Comparison of ENCODE assay signal across 19 cellular contexts in genomic region chr5:154264549-154265196, GRCh38.
DNase-seq lines count a peak whose midpoint lies in the region; ATAC-seq, FAIRE-seq and TF ChIP-seq lines count a peak whose summit lies in the region.
"Had no signal": no experiment of that assay in that cellular context is flagged by ENCODE, and none has a peak within 500 bp of the region (broad histone marks: within the 10 kb centered on the region; RNA-seq: fewer than 3 reads in every experiment).

No MANE protein-coding gene starts in this region.

- POLR2A ChIA-PET in HepG2 (lab: Yijun Ruan, JAX) = no interaction called here

- CTCF ChIA-PET in HepG2 (lab: Yijun Ruan, JAX; ENCODE audit: low intra/inter-chr PET ratio, low total read pairs) = no interaction called here

- H3K9me2 ChIP-seq in hepatocyte (replicated peaks; ENCODE audit: insufficient read depth) = no peaks in the 10 kb centered on the region

- H3K27me3 ChIP-seq in liver (ENCODE audit: control insufficient read depth in 4 of 4, insufficient read depth in 4 of 4, low read length in 3 of 4) (no peaks in the 10 kb centered on the region), HepG2 (ENCODE audit: control insufficient read depth in 1 of 2, insufficient read depth in 2 of 2, low read length in 2 of 2) (no peaks in the 10 kb centered on the region), endodermal cell (ENCODE audit: control insufficient read depth, insufficient read depth, low read length, poor library complexity, severe bottlenecking) (no peaks in the 10 kb centered on the region), thyroid gland (no peaks in the 10 kb centered on the region), hepatocyte (no peaks in the 10 kb centered on the region)
- H3K27me3 ChIP-seq: SJCRH30 had no signal

- H3K4me1 ChIP-seq in liver (ENCODE audit: control insufficient read depth in 4 of 4, insufficient read depth in 4 of 4, low read length in 3 of 4) = no peaks in the 10 kb centered on the region
- H3K4me1 ChIP-seq in HepG2 (ENCODE audit: insufficient read depth, low read length) = no peaks in the 10 kb centered on the region
- H3K4me1 ChIP-seq in endodermal cell (ENCODE audit: control insufficient read depth, insufficient read depth, low read length) = peaks cover 13% of the 10 kb centered on the region
- peaks cover 22 to 40% of the 10 kb centered on the region in 2 donors for H3K4me1 ChIP-seq in thyroid gland
- H3K4me1 ChIP-seq in hepatocyte (ENCODE audit: insufficient read depth) = peaks cover 13% of the 10 kb centered on the region

- TF ChIP-seq EP300 in HepG2 (IDR thresholded peaks at IDR 0.05; ENCODE audit: low read depth in 2 of 2, low read length in 2 of 2) (no peak), HepG2 (CRISPR knock-in tag; IDR thresholded peaks at IDR 0.05; ENCODE audit: borderline replicate concordance) (no peak)

- DNase-seq in HepG2 (ENCODE audit: low spot score) = no peak
- DNase-seq in endodermal cell = no peak
- no peak for DNase-seq in immature natural killer cell
- no peak for DNase-seq in thyroid gland
- DNase-seq in NCI-H774 (lab: John Stamatoyannopoulos, UW) = no peak
- no peak for DNase-seq in hepatocyte (ENCODE audit: low spot score)
- DNase-seq: AML-193; CD4-positive, CD25-positive, alpha-beta regulatory T cell; EL; NCI-H187 treated with DMSO at 0.1 percent for 48 hours; NCI-H446; NCI-H69; RPMI8226; SJCRH30 had no signal

- BruUV-seq in HepG2 (replicated peaks; lab: Mats Ljungman, UMichigan) = no TSS peak

- no peak overlapping the region for H3K4me3 Mint-ChIP-seq in endodermal cell
- peak overlapping the region in 4 of 5 donors; percentile 58 to 81 (median 63) for H3K4me3 Mint-ChIP-seq in immature natural killer cell

- no peaks in the 10 kb centered on the region for H3K27me3 Mint-ChIP-seq in endodermal cell (ENCODE audit: insufficient read depth)
- H3K27me3 Mint-ChIP-seq in immature natural killer cell (ENCODE audit: low read depth in 3 of 3) = no peaks in the 10 kb centered on the region
- H3K27me3 Mint-ChIP-seq: CD4-positive, CD25-positive, alpha-beta regulatory T cell had no signal

- H3K36me3 ChIP-seq in liver (ENCODE audit: control insufficient read depth in 4 of 4, insufficient read depth in 3 of 4, low read depth in 1 of 4, low read length in 3 of 4) (no peaks in the 10 kb centered on the region), HepG2 (replicated peaks in 1 of 2; ENCODE audit: control insufficient read depth in 1 of 2, insufficient read depth in 2 of 2, low read length in 2 of 2) (no peaks in the 10 kb centered on the region), endodermal cell (ENCODE audit: control insufficient read depth, insufficient read depth, low read length) (peaks cover 8% of the 10 kb centered on the region), thyroid gland (no peaks in the 10 kb centered on the region), hepatocyte (replicated peaks; ENCODE audit: insufficient read depth, low read depth) (no peaks in the 10 kb centered on the region)

- H3K9me3 ChIP-seq in liver (ENCODE audit: control insufficient read depth in 4 of 4, low read length in 3 of 4) (no peaks in the 10 kb centered on the region), HepG2 (ENCODE audit: low read length) (no peaks in the 10 kb centered on the region), endodermal cell (ENCODE audit: control insufficient read depth, low read length) (peaks cover 7% of the 10 kb centered on the region), thyroid gland (no peaks in the 10 kb centered on the region), hepatocyte (ENCODE audit: low read depth) (no peaks in the 10 kb centered on the region)
- H3K9me3 ChIP-seq: SJCRH30 had no signal

- H3K4me1 Mint-ChIP-seq in endodermal cell (peaks cover 24% of the 10 kb centered on the region), immature natural killer cell (peaks cover 34 to 60% of the 10 kb centered on the region in 2 donors)

- FAIRE-seq in HepG2 (lab: Jason Lieb, UNC) = no peak
- FAIRE-seq: HTR-8/SVneo had no signal

- H3K4me3 ChIP-seq in liver (ENCODE audit: low read depth in 1 of 3, low read length in 3 of 3) (no peak overlapping the region), HepG2 (replicated peaks in 1 of 3; ENCODE audit: insufficient read depth in 1 of 3, low read depth in 2 of 3, low read length in 3 of 3) (no peak overlapping the region), endodermal cell (ENCODE audit: low read length) (no peak overlapping the region), thyroid gland (replicated peaks in 1 of 3) (no peak overlapping the region), hepatocyte (no peak overlapping the region)
- H3K4me3 ChIP-seq: SJCRH30 had no signal

- intact Hi-C loops in HepG2 (cut with micrococcal nuclease; ENCODE audit: unreplicated experiment) (no loop called here), thyroid gland (cut with DNase I) (no loop called here)

- no peak for TF ChIP-seq CTCF in liver (IDR thresholded peaks at IDR 0.05; ENCODE audit: low read depth, low read length, missing input control)
- no peak for TF ChIP-seq CTCF in HepG2 (CRISPR knock-in tag; IDR thresholded peaks at IDR 0.05)
- no peak for TF ChIP-seq CTCF in endodermal cell (conservative IDR thresholded peaks at IDR 0.05)
- TF ChIP-seq CTCF in thyroid gland (IDR thresholded peaks at IDR 0.05) = no peak
- no peak for TF ChIP-seq CTCF in hepatocyte (IDR thresholded peaks at IDR 0.05; ENCODE audit: poor library complexity)

- in situ Hi-C loops in HepG2 (cut with HindIII; ENCODE audit: extremely low pct_ligation_motif_present, low pct_unique_long_range_greater_than_20kb) = no loop called here

- no peak overlapping the region for H3K9ac ChIP-seq in liver (ENCODE audit: low read depth in 1 of 2, low read length in 2 of 2)
- H3K9ac ChIP-seq in HepG2 (ENCODE audit: insufficient read depth, low read depth, low read length) = no peak overlapping the region
- no peak overlapping the region for H3K9ac ChIP-seq in endodermal cell (ENCODE audit: extremely low read depth, low read length, poor library complexity, severe bottlenecking)

- H3K9me3 Mint-ChIP-seq in endodermal cell (peaks cover 4% of the 10 kb centered on the region), immature natural killer cell (no peaks in the 10 kb centered on the region)
- H3K9me3 Mint-ChIP-seq: CD4-positive, CD25-positive, alpha-beta regulatory T cell had no signal

- H3K27ac ChIP-seq in liver (ENCODE audit: low read depth in 1 of 2, low read length in 2 of 2) = no peak overlapping the region
- no peak overlapping the region for H3K27ac ChIP-seq in HepG2 (ENCODE audit: extremely low read length, insufficient read depth, low read length)
- H3K27ac ChIP-seq in endodermal cell (ENCODE audit: low read depth, low read length) = no peak overlapping the region
- peak overlapping the region in 2 of 3 donors; percentile 4 to 12 for H3K27ac ChIP-seq in thyroid gland
- H3K27ac ChIP-seq in hepatocyte = no peak overlapping the region
- H3K27ac ChIP-seq: HL-60, SJCRH30 had no signal

- H4K20me1 ChIP-seq in HepG2 (ENCODE audit: insufficient read depth, low read length) (no peaks in the 10 kb centered on the region), hepatocyte (ENCODE audit: insufficient read depth, poor library complexity, severe bottlenecking) (no peaks in the 10 kb centered on the region)

- H3K4me2 ChIP-seq in HepG2 (ENCODE audit: low read depth, low read length) (no peak overlapping the region), hepatocyte (no peak overlapping the region)

- no peak overlapping the region for H2AFZ ChIP-seq in HepG2 (ENCODE audit: low read length)
- H2AFZ ChIP-seq in hepatocyte = no peak overlapping the region

- no peak for ATAC-seq in HepG2
- no peak for ATAC-seq in HG03354 (IDR thresholded peaks at IDR 0.05; ENCODE audit: poor library complexity, severe bottlenecking, unreplicated experiment)
- ATAC-seq: HCT116 had no signal

- 87% methylated on average over 5 of the region's 5 CpGs for WGBS in liver
- WGBS in HepG2 (ENCODE audit: low lambda C conversion rate) = 94% methylated on average over 5 of the region's 5 CpGs
- 67 to 95% methylated on average over 2 to 5 of the region's 5 CpGs for WGBS in endodermal cell (ENCODE audit: insufficient coverage in 1 of 2, insufficient read length in 1 of 2), 2 experiments
- 68 to 71% methylated on average over 5 of the region's 5 CpGs for WGBS in thyroid gland, 2 donors
- 89% methylated on average over 5 of the region's 5 CpGs for WGBS in hepatocyte (ENCODE audit: low lambda C conversion rate, missing lambda C conversion rate)

- H3K79me2 ChIP-seq in HepG2 (ENCODE audit: insufficient read depth, low read length) = no peaks in the 10 kb centered on the region
- H3K79me2 ChIP-seq in hepatocyte = no peaks in the 10 kb centered on the region

- H3K36me3 Mint-ChIP-seq in endodermal cell (ENCODE audit: low read depth) (peaks cover 10% of the 10 kb centered on the region), immature natural killer cell (peaks cover 0 to 8% (median 5%) of the 10 kb centered on the region in 3 donors)

- no peak for TF ChIP-seq RAD21 in liver (IDR thresholded peaks at IDR 0.05)
- TF ChIP-seq RAD21 in HepG2 (CRISPR knock-in tag; IDR thresholded peaks at IDR 0.05) = no peak

- peak overlapping the region; percentile 12 for H3K27ac Mint-ChIP-seq in endodermal cell
- peak overlapping the region; percentile 22 to 77 (median 74) for H3K27ac Mint-ChIP-seq in immature natural killer cell
- H3K27ac Mint-ChIP-seq: CD4-positive, CD25-positive, alpha-beta regulatory T cell had no signal

- TF ChIP-seq POLR2A in HepG2 (IDR thresholded peaks at IDR 0.05; ENCODE audit: insufficient read depth in 1 of 2, low read depth in 2 of 2, low read length in 2 of 2) = no peak
- TF ChIP-seq POLR2A in thyroid gland (IDR thresholded peaks at IDR 0.05) = no peak

TF ChIP-seq in liver, 16 proteins besides CTCF, POLR2A, EP300 and RAD21 (continues in another document):
- TF ChIP-seq NR2F2 (IDR thresholded peaks at IDR 0.05) (peak; percentile 46), HNF4A (conservative IDR thresholded peaks at IDR 0.05) (no peak)

TF ChIP-seq in HepG2, 621 proteins besides CTCF, POLR2A, EP300 and RAD21 (continues in another document):
- TF ChIP-seq JARID2 (CRISPR knock-in tag; IDR thresholded peaks at IDR 0.05; ENCODE audit: insufficient replicate concordance) (no peak), MIXL1 (CRISPR knock-in tag; IDR thresholded peaks at IDR 0.05) (no peak), ZMYM2 (CRISPR knock-in tag; IDR thresholded peaks at IDR 0.05) (no peak), ZFY (CRISPR knock-in tag; IDR thresholded peaks at IDR 0.05) (no peak), PBX3 (CRISPR knock-in tag; IDR thresholded peaks at IDR 0.05; ENCODE audit: borderline replicate concordance) (no peak), GATAD2A (CRISPR knock-in tag; IDR thresholded peaks at IDR 0.05) (no peak)

Comparison
In these comparisons a context has a peak if more than half of its experiments do, and no peak if none do; other contexts are left out.
1. H3K27ac ChIP-seq: peak in thyroid gland (2 of 3); none in liver (0 of 2), HepG2 (single experiment), endodermal cell (single experiment) and hepatocyte (single experiment).